20 cellular contexts compared by ENCODE assay signal in the genomic region with DNA sequence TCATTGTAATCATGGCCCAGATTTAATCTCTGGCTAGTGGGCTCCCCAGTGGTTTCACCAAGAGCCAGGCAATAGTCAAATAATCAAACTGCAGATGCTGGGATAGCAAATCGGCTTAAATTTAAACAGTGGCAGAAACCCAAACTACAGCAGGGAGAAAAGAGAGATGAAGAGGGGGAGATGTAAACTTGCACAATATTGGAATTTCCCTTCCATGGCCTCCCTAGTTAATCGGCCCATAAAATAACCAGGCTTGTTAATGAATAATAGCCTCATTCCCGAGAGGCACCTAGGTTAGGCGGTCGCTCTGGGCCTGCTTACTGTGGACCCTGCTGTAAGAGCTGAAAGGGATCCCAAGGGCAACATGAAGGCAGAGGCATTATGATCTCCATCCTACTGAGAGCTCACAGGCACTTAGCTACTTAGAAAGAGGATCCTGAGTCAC.
A peak's percentile ranks its signal among the peaks of the same experiment; 100 is the strongest.
DNase-seq lines count a peak whose midpoint lies in the region; ATAC-seq, FAIRE-seq and TF ChIP-seq lines count a peak whose summit lies in the region.
"Had no signal": no experiment of that assay in that cellular context is flagged by ENCODE, and none has a peak within 500 bp of the region (broad histone marks: within the 10 kb centered on the region; RNA-seq: fewer than 3 reads in every experiment).

No MANE protein-coding gene starts in this region.

- DNase-seq in D341Med (ENCODE audit: low spot score) = peak; percentile 57
- peak; percentile 82 for DNase-seq in RCC 7860 (ENCODE audit: low spot score)
- peak; percentile 93 for DNase-seq in glomerular visceral epithelial cell (ENCODE audit: extremely low spot score)
- no peak for DNase-seq in pancreas
- no peak for DNase-seq in aorta
- DNase-seq in brain microvascular endothelial cell = no peak
- no peak for DNase-seq in frontal cortex (ENCODE audit: low spot score in 2 of 2)
- DNase-seq in stimulated activated naive CD4-positive, alpha-beta T cell treated with Interleukin-2 at 50 U/mL for 16 hours (lab: John Stamatoyannopoulos, UW) = no peak
- DNase-seq: activated CD4-positive, alpha-beta T cell treated with anti-CD3 and anti-CD28 coated beads for 48 hours; activated naive CD4-positive, alpha-beta T cell treated with anti-CD3 and anti-CD28 coated beads, Interleukin-2, amount 50 U/mL, for 16 hours; left cardiac atrium; naive thymus-derived CD4-positive, alpha-beta T cell; NCI-H2029; NCI-H345; NCI-H774; PC-9; SJCRH30; T-helper 1 cell; upper lobe of left lung had no signal

- intact Hi-C loops in pancreas (cut with DNase I) (no loop called here), aorta (cut with DNase I) (no loop called here)

- in situ Hi-C loops in brain microvascular endothelial cell (cut with HindIII; ENCODE audit: low pct_ligation_motif_present, low sequenced_read_pairs) = no loop called here

- H3K36me3 ChIP-seq in pancreas (no peaks in the 10 kb centered on the region), aorta (ENCODE audit: control insufficient read depth in 1 of 2, insufficient read depth in 2 of 2, low read length in 1 of 2) (no peaks in the 10 kb centered on the region), brain microvascular endothelial cell (replicated peaks) (no peaks in the 10 kb centered on the region)
- H3K36me3 ChIP-seq: SJCRH30, upper lobe of left lung had no signal

- peak overlapping the region in 3 of 4 donors; percentile 28 to 62 (median 43) for H3K27ac ChIP-seq in pancreas
- H3K27ac ChIP-seq in aorta (ENCODE audit: low read depth in 1 of 2, low read length in 2 of 2) = no peak overlapping the region
- no peak overlapping the region for H3K27ac ChIP-seq in brain microvascular endothelial cell
- H3K27ac ChIP-seq: C4-2B, PC-9, SJCRH30, upper lobe of left lung had no signal

- H3K4me3 ChIP-seq in pancreas = no peak overlapping the region
- H3K4me3 ChIP-seq in aorta (ENCODE audit: low read length in 2 of 2) = no peak overlapping the region
- H3K4me3 ChIP-seq in brain microvascular endothelial cell (ENCODE audit: low read depth, low read length) = no peak overlapping the region
- H3K4me3 ChIP-seq: PC-9, SJCRH30, upper lobe of left lung had no signal

- WGBS in pancreas, 2 donors = 26 to 35% methylated on average over 5 of the region's 5 CpGs
- WGBS in aorta, 2 donors = 86 to 89% methylated on average over 5 of the region's 5 CpGs

- no peaks in the 10 kb centered on the region for H3K9me3 ChIP-seq in pancreas
- peaks cover 2% of the 10 kb centered on the region for H3K9me3 ChIP-seq in aorta (ENCODE audit: control insufficient read depth, low read length)
- H3K9me3 ChIP-seq: SJCRH30 had no signal

- no peak for TF ChIP-seq CTCF in pancreas (IDR thresholded peaks at IDR 0.05)
- no peak for TF ChIP-seq CTCF in brain microvascular endothelial cell (IDR thresholded peaks at IDR 0.05; ENCODE audit: low read depth, low read length, missing control alignments)

- peak; percentile 89 for FAIRE-seq in RCC 7860 (lab: Jason Lieb, UNC)
- FAIRE-seq in pancreas (lab: Jason Lieb, UNC) = no peak
- FAIRE-seq in frontal cortex (lab: Jason Lieb, UNC) = no peak

- H3K27me3 ChIP-seq in pancreas = no peaks in the 10 kb centered on the region
- no peaks in the 10 kb centered on the region for H3K27me3 ChIP-seq in aorta (ENCODE audit: control insufficient read depth in 1 of 2, insufficient read depth in 2 of 2, low read length in 1 of 2)
- no peaks in the 10 kb centered on the region for H3K27me3 ChIP-seq in brain microvascular endothelial cell (replicated peaks)
- H3K27me3 ChIP-seq: SJCRH30, upper lobe of left lung had no signal

- ATAC-seq in pancreas (peak; percentile 53 to 84 (median 70)), aorta (ENCODE audit: low FRiP score) (no peak)
- ATAC-seq: left cardiac atrium; naive thymus-derived CD4-positive, alpha-beta T cell had no signal

- H3K4me1 ChIP-seq in pancreas = no peaks in the 10 kb centered on the region
- peaks cover 0 to 9% of the 10 kb centered on the region in 2 donors for H3K4me1 ChIP-seq in aorta (ENCODE audit: control insufficient read depth in 1 of 2, insufficient read depth in 2 of 2, low read length in 2 of 2)
- H3K4me1 ChIP-seq: SJCRH30 had no signal

Comparison
In these comparisons a context has a peak if more than half of its experiments do, and no peak if none do; other contexts are left out.
1. DNase-seq: peak in D341Med (single experiment), RCC 7860 (single experiment) and glomerular visceral epithelial cell (single experiment); none in pancreas (0 of 6), aorta (0 of 2), brain microvascular endothelial cell (single experiment), frontal cortex (0 of 2) and stimulated activated naive CD4-positive, alpha-beta T cell treated with Interleukin-2 at 50 U/mL for 16 hours (single experiment).
2. H3K27ac ChIP-seq: peak in pancreas (3 of 4); none in aorta (0 of 2) and brain microvascular endothelial cell (single experiment).